Comparison of ENCODE assay signal across 9 cellular contexts in the genomic region with DNA sequence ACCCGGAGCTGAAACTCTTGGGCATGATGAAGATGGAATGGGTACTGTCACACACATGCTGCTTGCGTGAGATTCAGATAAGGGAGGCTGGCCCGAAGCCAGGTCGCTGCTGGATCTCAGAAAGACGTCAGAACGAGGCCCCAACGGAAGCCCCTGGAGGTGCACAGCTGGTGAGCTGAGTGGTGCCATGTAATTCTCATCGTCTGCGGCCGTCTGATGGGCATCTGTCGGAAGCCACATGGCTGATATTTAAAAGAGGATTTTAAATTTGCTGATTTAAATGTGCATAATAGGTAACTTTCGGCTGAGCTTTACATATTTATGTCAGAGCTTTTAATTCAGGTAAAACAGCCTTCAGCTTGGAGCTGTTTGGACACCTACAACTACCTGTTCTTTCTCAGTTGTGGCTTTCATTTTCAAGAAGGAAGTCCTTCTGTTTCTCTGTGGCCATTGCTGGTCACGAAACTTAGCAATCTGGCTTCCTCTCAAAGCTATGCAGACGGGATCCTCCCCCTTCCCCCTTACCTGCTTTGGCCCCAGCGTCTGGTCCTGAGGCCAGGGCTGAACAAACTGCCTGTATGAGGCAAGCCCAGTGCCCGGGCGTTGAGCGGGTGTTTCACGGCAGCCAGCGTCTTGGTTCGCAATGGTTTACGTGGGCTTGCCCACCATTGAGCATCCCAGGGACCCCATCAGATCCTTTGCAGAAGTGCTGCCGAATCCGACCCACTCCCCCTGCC. TPM values are rescaled to one million over a fixed set of nuclear protein-coding genes. Genes with fewer than 3 reads are reported as not detected.
DNase-seq lines count a peak whose midpoint lies in the region; ATAC-seq and TF ChIP-seq lines count a peak whose summit lies in the region.
"Had no signal": no experiment of that assay in that cellular context is flagged by ENCODE, and none has a peak within 500 bp of the region (broad histone marks: within the 10 kb centered on the region; RNA-seq: fewer than 3 reads in every experiment).

No MANE protein-coding gene starts in this region.

- H3K27me3 Mint-ChIP-seq in activated T-cell treated with anti-CD3 and anti-CD28 coated beads, Interleukin-2, amount 50 U/mL, for 72 hours (ENCODE audit: low read depth): no peaks in the 10 kb centered on the region

- peaks cover 0 to 2% of the 10 kb centered on the region in 2 donors for H3K36me3 Mint-ChIP-seq in activated T-cell treated with anti-CD3 and anti-CD28 coated beads, Interleukin-2, amount 50 U/mL, for 72 hours (ENCODE audit: insufficient read depth in 2 of 2)

- H3K9me3 Mint-ChIP-seq in activated T-cell treated with anti-CD3 and anti-CD28 coated beads, Interleukin-2, amount 50 U/mL, for 72 hours: no peaks in the 10 kb centered on the region

- H3K4me1 ChIP-seq in heart right ventricle: peaks cover 16 to 61% (median 50%) of the 10 kb centered on the region in 9 donors

- peak overlapping the region; percentile 66 to 95 (median 84) for H3K27ac ChIP-seq in heart right ventricle

- peak overlapping the region in 4 of 10 donors; percentile 8 to 41 (median 15) for H3K4me3 ChIP-seq in heart right ventricle

- no peaks in the 10 kb centered on the region for H3K27me3 ChIP-seq in heart right ventricle

- no peaks in the 10 kb centered on the region for H3K9me3 ChIP-seq in heart right ventricle

- intact Hi-C loops in heart right ventricle (cut with DNase I): loop anchor here in 1 of 10 donors (1.0 kb wide), 1 partner anchor 28 kb away; no protein-coding TSS in a partner anchor

- H3K27ac Mint-ChIP-seq in activated T-cell treated with anti-CD3 and anti-CD28 coated beads, Interleukin-2, amount 50 U/mL, for 72 hours: peak overlapping the region; percentile 90

- ATAC-seq in GM18517 (IDR thresholded peaks at IDR 0.05; ENCODE audit: unreplicated experiment) (peak; percentile 62), HG02885 (IDR thresholded peaks at IDR 0.05; ENCODE audit: poor library complexity, unreplicated experiment) (peak; percentile 68), heart right ventricle (peak in 7 of 8 donors; percentile 0 to 10 (median 1))
- ATAC-seq in activated T-cell treated with anti-CD3 and anti-CD28 coated beads, Interleukin-2, amount 50 U/mL, for 72 hours (replicated peaks in 1 of 2): peak; percentile 78 to 81

- TF ChIP-seq CTCF in heart right ventricle (IDR thresholded peaks at IDR 0.05): no peak

- peaks cover 47% of the 10 kb centered on the region for H3K4me1 Mint-ChIP-seq in activated T-cell treated with anti-CD3 and anti-CD28 coated beads, Interleukin-2, amount 50 U/mL, for 72 hours (ENCODE audit: low read depth)

- 45 to 53% methylated on average over 24 of the region's 24 CpGs for WGBS in heart right ventricle, 2 donors

- peaks cover 0 to 2% (median 0%) of the 10 kb centered on the region in 9 donors for H3K36me3 ChIP-seq in heart right ventricle

- H3K4me3 Mint-ChIP-seq in activated T-cell treated with anti-CD3 and anti-CD28 coated beads, Interleukin-2, amount 50 U/mL, for 72 hours: peak overlapping the region; percentile 76 to 87

- peak; percentile 49 for DNase-seq in NOMO-1 treated with dmso at 0.1 percent for 144 hours (lab: John Stamatoyannopoulos, UW; ENCODE audit: unreplicated experiment)
- peak; percentile 87 to 89 for DNase-seq in activated T-cell treated with anti-CD3 and anti-CD28 coated beads, Interleukin-2, amount 50 U/mL, for 72 hours
- peak; percentile 43 to 59 for DNase-seq in heart right ventricle
- peak; percentile 83 for DNase-seq in stimulated activated CD4-positive, alpha-beta T cell treated with anti-CD3 and anti-CD28 coated beads, Interleukin-1b, Interleukin-23, amount 100 ng/mL, for 48 hours
- no peak for DNase-seq in DMS53 treated with DMSO at 0.1 percent for 48 hours (lab: John Stamatoyannopoulos, UW; ENCODE audit: unreplicated experiment)
- DNase-seq in NCI-H2227 (lab: John Stamatoyannopoulos, UW; ENCODE audit: unreplicated experiment): no peak

RNA-seq across cellular contexts. Expression of a gene that starts 9.2 kb away (rescaled TPM):
- 10 to 100 TPM; 26.1 to 34.6 TPM for total RNA-seq in activated T-cell treated with anti-CD3 and anti-CD28 coated beads, Interleukin-2, amount 50 U/mL, for 72 hours
- total RNA-seq in heart right ventricle: 10 to 100 TPM in 3 of 10 donors, 1 to 10 TPM in 7; 1.5 to 34.3 (median 4.9) TPM
- polyA plus RNA-seq in heart right ventricle: 10 to 100 TPM; 21.7 to 52.7 TPM

RNA-seq across cellular contexts. Expression of a gene that starts 57.2 kb away (rescaled TPM):
- not detected for total RNA-seq in activated T-cell treated with anti-CD3 and anti-CD28 coated beads, Interleukin-2, amount 50 U/mL, for 72 hours
- total RNA-seq in heart right ventricle: under 1 TPM in 2 of 10 donors, not detected in 8; 0.08 TPM
- not detected for polyA plus RNA-seq in heart right ventricle
- total RNA-seq: SK-MEL-5 had no signal

Comparison
In these comparisons a context has a peak if more than half of its experiments do, and no peak if none do; other contexts are left out.
1. ATAC-seq: peak in every context shown above with its lines; median percentile 80 in activated T-cell treated with anti-CD3 and anti-CD28 coated beads, Interleukin-2, amount 50 U/mL, for 72 hours; 68 in HG02885; 62 in GM18517; 1 in heart right ventricle.
2. DNase-seq: peak in NOMO-1 treated with dmso at 0.1 percent for 144 hours (single experiment), activated T-cell treated with anti-CD3 and anti-CD28 coated beads, Interleukin-2, amount 50 U/mL, for 72 hours (2 of 2), heart right ventricle (2 of 2) and stimulated activated CD4-positive, alpha-beta T cell treated with anti-CD3 and anti-CD28 coated beads, Interleukin-1b, Interleukin-23, amount 100 ng/mL, for 48 hours (single experiment); none in DMS53 treated with DMSO at 0.1 percent for 48 hours (single experiment) and NCI-H2227 (single experiment).